Comparison of ENCODE assay signal across 1 cellular context in genomic region chr6:36132221-36132895, GRCh38.
TF ChIP-seq lines count a peak whose summit lies in the region.

No MANE protein-coding gene starts in this region.

TF ChIP-seq in K562, 482 proteins besides CTCF, POLR2A, EP300 and RAD21 (continued from another document):
- TF ChIP-seq ZNF639 (CRISPR knock-in tag; conservative IDR thresholded peaks at IDR 0.05 in 1 of 2, IDR thresholded peaks at IDR 0.05 in 1 of 2), result no peak
- TF ChIP-seq ZC3H11A (IDR thresholded peaks at IDR 0.05; ENCODE audit: low read depth, low read length), result 0 out of 2 replicates have a peak, but pooled peaks have one; percentile 3
- no peak for TF ChIP-seq ID3 (CRISPR knock-in tag; IDR thresholded peaks at IDR 0.05)
- no peak for TF ChIP-seq ID3 (tag; IDR thresholded peaks at IDR 0.05)
- peak; percentile 18 for TF ChIP-seq MEIS2 (IDR thresholded peaks at IDR 0.05; ENCODE audit: partially characterized antibody)
- TF ChIP-seq KDM5B (IDR thresholded peaks at IDR 0.05; ENCODE audit: insufficient replicate concordance, low read depth, low read length), result peak; percentile 6
